Comparison of ENCODE assay signal across 9 cellular contexts in genomic region chr22:44620841-44621382, GRCh38.
"Had no signal": no experiment of that assay in that cellular context is flagged by ENCODE, and none has a peak within 500 bp of the region (broad histone marks: within the 10 kb centered on the region; RNA-seq: fewer than 3 reads in every experiment).

No MANE protein-coding gene starts in this region.

- H3K36me3 Mint-ChIP-seq: activated naive CD4-positive, alpha-beta T cell treated with anti-CD3 and anti-CD28 coated beads, Interleukin-2, amount 10 ng/mL, durations not matched to agents 7 days and 5 days; immature natural killer cell; stimulated activated memory B cell treated with anti-CD40 and anti-IgM and Interleukin-4, amounts not matched to agents 10 μg/mL and 1 μg/mL and 100 μg/mL, for 72 hours had no signal

- H3K36me3 ChIP-seq: pancreas, tibial nerve had no signal

- FAIRE-seq: pancreas had no signal

- H3K4me1 ChIP-seq: body of pancreas, pancreas had no signal

- H3K4me1 Mint-ChIP-seq: activated naive CD4-positive, alpha-beta T cell treated with anti-CD3 and anti-CD28 coated beads, Interleukin-2, amount 10 ng/mL, durations not matched to agents 7 days and 5 days; stimulated activated memory B cell treated with anti-CD40 and anti-IgM and Interleukin-4, amounts not matched to agents 10 μg/mL and 1 μg/mL and 100 μg/mL, for 72 hours had no signal

- H3K27ac ChIP-seq: body of pancreas, pancreas, tibial nerve had no signal

- H3K9me3 ChIP-seq: body of pancreas, pancreas had no signal

- H3K4me3 ChIP-seq: body of pancreas, pancreas, skin epidermis, tibial nerve had no signal

- H3K27ac Mint-ChIP-seq: activated naive CD4-positive, alpha-beta T cell treated with anti-CD3 and anti-CD28 coated beads, Interleukin-2, amount 10 ng/mL, durations not matched to agents 7 days and 5 days; activated T-helper 2 cell treated with anti-CD3 and anti-CD28 coated beads, Interferon-gamma antibody, Interleukin-2, Interleukin-4, amounts not matched to agents 10 μg/mL and 5 μg/mL and 100 μg/mL, durations not matched to agents 14 hours and 24 hours and 36 hours; stimulated activated memory B cell treated with anti-CD40 and anti-IgM and Interleukin-4, amounts not matched to agents 10 μg/mL and 1 μg/mL and 100 μg/mL, for 72 hours had no signal

- H3K9me3 Mint-ChIP-seq: activated naive CD4-positive, alpha-beta T cell treated with anti-CD3 and anti-CD28 coated beads, Interleukin-2, amount 10 ng/mL, durations not matched to agents 7 days and 5 days; activated T-helper 2 cell treated with anti-CD3 and anti-CD28 coated beads, Interferon-gamma antibody, Interleukin-2, Interleukin-4, amounts not matched to agents 10 μg/mL and 5 μg/mL and 100 μg/mL, durations not matched to agents 14 hours and 24 hours and 36 hours; immature natural killer cell; nephron progenitor cell; stimulated activated memory B cell treated with anti-CD40 and anti-IgM and Interleukin-4, amounts not matched to agents 10 μg/mL and 1 μg/mL and 100 μg/mL, for 72 hours had no signal

- H3K4me3 Mint-ChIP-seq: immature natural killer cell; nephron progenitor cell; stimulated activated memory B cell treated with anti-CD40 and anti-IgM and Interleukin-4, amounts not matched to agents 10 μg/mL and 1 μg/mL and 100 μg/mL, for 72 hours had no signal
